In genomic region chr2:199602896-199603482, GRCh38 we compare ENCODE assay signal across 1 cellular context.
TF ChIP-seq lines count a peak whose summit lies in the region.

No MANE protein-coding gene starts in this region.

TF ChIP-seq in H1, 55 proteins besides CTCF, POLR2A, EP300 and RAD21 (continued from another document):
- no peak for TF ChIP-seq CHD7 (IDR thresholded peaks at IDR 0.05; ENCODE audit: insufficient replicate concordance, low read length)
- TF ChIP-seq MAX (IDR thresholded peaks at IDR 0.05) = no peak
- TF ChIP-seq NRF1 (IDR thresholded peaks at IDR 0.05; ENCODE audit: low read depth, low read length) = no peak
- no peak for TF ChIP-seq JUN (IDR thresholded peaks at IDR 0.05; ENCODE audit: low read depth, low read length)
